Comparison of ENCODE assay signal across 12 cellular contexts in genomic region chr13:71378992-71379905, GRCh38.
A peak's percentile ranks its signal among the peaks of the same experiment; 100 is the strongest.
DNase-seq lines count a peak whose midpoint lies in the region; ATAC-seq and TF ChIP-seq lines count a peak whose summit lies in the region.
"Had no signal": no experiment of that assay in that cellular context is flagged by ENCODE, and none has a peak within 500 bp of the region (broad histone marks: within the 10 kb centered on the region; RNA-seq: fewer than 3 reads in every experiment).

No MANE protein-coding gene starts in this region.

- H3K9me3 ChIP-seq in upper lobe of left lung: no peaks in the 10 kb centered on the region
- H3K9me3 ChIP-seq: A549 had no signal

- peaks cover 3% of the 10 kb centered on the region for H3K4me1 Mint-ChIP-seq in activated CD4-positive, alpha-beta T cell treated with anti-CD3 and anti-CD28 coated beads, Interleukin-2, amount 10 ng/mL, durations not matched to agents 24 days and 14 days
- peaks cover 22% of the 10 kb centered on the region for H3K4me1 Mint-ChIP-seq in mesothelial cell of epicardium

- H3K36me3 Mint-ChIP-seq in activated CD4-positive, alpha-beta T cell treated with anti-CD3 and anti-CD28 coated beads, Interleukin-2, amount 10 ng/mL, durations not matched to agents 24 days and 14 days (ENCODE audit: low read depth): no peaks in the 10 kb centered on the region
- peaks cover 5% of the 10 kb centered on the region for H3K36me3 Mint-ChIP-seq in mesothelial cell of epicardium

- ATAC-seq in upper lobe of left lung (ENCODE audit: low FRiP score in 2 of 2) (no peak), HG02763 (IDR thresholded peaks at IDR 0.05; ENCODE audit: unreplicated experiment) (no peak)
- ATAC-seq: A549, left colon had no signal

- DNase-seq in activated CD4-positive, alpha-beta T cell treated with anti-CD3 and anti-CD28 coated beads, Interleukin-2, amount 10 ng/mL, durations not matched to agents 24 days and 14 days: no peak
- no peak for DNase-seq in activated CD4-positive, alpha-beta T cell treated with anti-CD3 and anti-CD28 coated beads for 48 hours
- no peak for DNase-seq in dorsolateral prefrontal cortex
- DNase-seq in mesothelial cell of epicardium (ENCODE audit: low spot score in 2 of 2, unreplicated experiment in 2 of 2): no peak
- DNase-seq in upper lobe of left lung: no peak
- no peak for DNase-seq in activated T-cell treated with anti-CD3 and anti-CD28 coated beads for 4 hours
- no peak for DNase-seq in activated CD4-positive, CD25-positive, alpha-beta regulatory T cell (lab: John Stamatoyannopoulos, UW)
- DNase-seq: GF-D8; left colon; stimulated activated CD4-positive, alpha-beta T cell treated with anti-CD3 and anti-CD28 coated beads, Interleukin-15, amount 100 ng/mL, for 24 hours had no signal

- no peak for TF ChIP-seq POLR2A in upper lobe of left lung (IDR thresholded peaks at IDR 0.05)

- peak overlapping the region; percentile 17 for H3K4me3 Mint-ChIP-seq in activated CD4-positive, alpha-beta T cell treated with anti-CD3 and anti-CD28 coated beads, Interleukin-2, amount 10 ng/mL, durations not matched to agents 24 days and 14 days
- H3K4me3 Mint-ChIP-seq in mesothelial cell of epicardium: no peak overlapping the region

- TF ChIP-seq CTCF in dorsolateral prefrontal cortex (IDR thresholded peaks at IDR 0.05 in 54 of 56, conservative IDR thresholded peaks at IDR 0.05 in 2 of 56; ENCODE audit: low read depth in 1 of 56, partially characterized antibody in 56 of 56) (no peak), mesothelial cell of epicardium (IDR thresholded peaks at IDR 0.05; ENCODE audit: unreplicated experiment) (no peak), upper lobe of left lung (IDR thresholded peaks at IDR 0.05) (no peak)

- peaks cover 0 to 4% (median 0%) of the 10 kb centered on the region in 4 donors for H3K4me1 ChIP-seq in upper lobe of left lung
- H3K4me1 ChIP-seq: A549 had no signal

- intact Hi-C loops in activated CD4-positive, alpha-beta T cell treated with anti-CD3 and anti-CD28 coated beads, Interleukin-2, amount 10 ng/mL, durations not matched to agents 24 days and 14 days (cut with micrococcal nuclease): no loop called here
- intact Hi-C loops in dorsolateral prefrontal cortex (cut with DNase I): no loop called here

- no peak overlapping the region for H3K27ac Mint-ChIP-seq in activated CD4-positive, alpha-beta T cell treated with anti-CD3 and anti-CD28 coated beads, Interleukin-2, amount 10 ng/mL, durations not matched to agents 24 days and 14 days
- H3K27ac Mint-ChIP-seq in mesothelial cell of epicardium: peak overlapping the region; percentile 22

- H3K27me3 ChIP-seq in dorsolateral prefrontal cortex (no peaks in the 10 kb centered on the region), upper lobe of left lung (no peaks in the 10 kb centered on the region)

- no peaks in the 10 kb centered on the region for H3K36me3 ChIP-seq in upper lobe of left lung

- H3K4me3 ChIP-seq in dorsolateral prefrontal cortex (peak overlapping the region in 45 of 59 donors; percentile 1 to 53 (median 25)), upper lobe of left lung (peak overlapping the region in 3 of 4 donors; percentile 9 to 33 (median 26))
- H3K4me3 ChIP-seq: A549 had no signal

- WGBS in upper lobe of left lung, 2 donors: 33 to 34% methylated on average over 5 of the region's 5 CpGs

- no peaks in the 10 kb centered on the region for H3K27me3 Mint-ChIP-seq in activated CD4-positive, alpha-beta T cell treated with anti-CD3 and anti-CD28 coated beads, Interleukin-2, amount 10 ng/mL, durations not matched to agents 24 days and 14 days
- H3K27me3 Mint-ChIP-seq in mesothelial cell of epicardium (ENCODE audit: low read depth): no peaks in the 10 kb centered on the region

- H3K9me3 Mint-ChIP-seq in activated CD4-positive, alpha-beta T cell treated with anti-CD3 and anti-CD28 coated beads, Interleukin-2, amount 10 ng/mL, durations not matched to agents 24 days and 14 days: no peaks in the 10 kb centered on the region
- H3K9me3 Mint-ChIP-seq in mesothelial cell of epicardium: peaks cover 8% of the 10 kb centered on the region

- H3K27ac ChIP-seq in dorsolateral prefrontal cortex (peak overlapping the region in 13 of 59 donors; percentile 3 to 68 (median 25)), upper lobe of left lung (peak overlapping the region; percentile 60 to 83 (median 72))
- H3K27ac ChIP-seq: A549 had no signal

- TF ChIP-seq EP300 in upper lobe of left lung (IDR thresholded peaks at IDR 0.05): no peak
